In genomic region chr20:361562-361961, GRCh38 we compare ENCODE assay signal across 15 cellular contexts. TPM values are rescaled to one million over a fixed set of nuclear protein-coding genes. Genes with fewer than 3 reads are reported as not detected.
DNase-seq lines count a peak whose midpoint lies in the region; ATAC-seq and TF ChIP-seq lines count a peak whose summit lies in the region.
"Had no signal": no experiment of that assay in that cellular context is flagged by ENCODE, and none has a peak within 500 bp of the region (broad histone marks: within the 10 kb centered on the region; RNA-seq: fewer than 3 reads in every experiment).

No MANE protein-coding gene starts in this region.

- H3K9me3 ChIP-seq in RWPE2 (ENCODE audit: severe bottlenecking), result no peaks in the 10 kb centered on the region
- H3K9me3 ChIP-seq: prostate gland had no signal

- peak overlapping the region; percentile 83 for H3K27ac ChIP-seq in RWPE2 (ENCODE audit: poor library complexity, severe bottlenecking)

- no peaks in the 10 kb centered on the region for H3K27me3 Mint-ChIP-seq in stimulated activated naive CD8-positive, alpha-beta T cell treated with anti-CD3 and anti-CD28 coated beads, Interleukin-15, amount 100 ng/mL, for 72 hours

- no peak overlapping the region for H3K4me3 Mint-ChIP-seq in stimulated activated naive CD8-positive, alpha-beta T cell treated with anti-CD3 and anti-CD28 coated beads, Interleukin-15, amount 100 ng/mL, for 72 hours
- H3K4me3 Mint-ChIP-seq: immature natural killer cell had no signal

- no peaks in the 10 kb centered on the region for H3K36me3 ChIP-seq in RWPE2 (ENCODE audit: low read depth)
- H3K36me3 ChIP-seq: prostate gland had no signal

- H3K4me3 ChIP-seq in RWPE2 (ENCODE audit: severe bottlenecking), result no peak overlapping the region
- H3K4me3 ChIP-seq: prostate gland had no signal

- H3K9me3 Mint-ChIP-seq in stimulated activated naive CD8-positive, alpha-beta T cell treated with anti-CD3 and anti-CD28 coated beads, Interleukin-15, amount 100 ng/mL, for 72 hours, result no peaks in the 10 kb centered on the region
- H3K9me3 Mint-ChIP-seq: activated T-helper 2 cell treated with anti-CD3 and anti-CD28 coated beads, Interferon-gamma antibody, Interleukin-2, Interleukin-4, amounts not matched to agents 10 μg/mL and 5 μg/mL and 100 μg/mL, durations not matched to agents 14 hours and 24 hours and 36 hours; immature natural killer cell had no signal

- ATAC-seq in stimulated activated naive CD8-positive, alpha-beta T cell treated with anti-CD3 and anti-CD28 coated beads, Interleukin-15, amount 100 ng/mL, for 72 hours, result no peak
- ATAC-seq in stimulated activated naive CD8-positive, alpha-beta T cell treated with anti-CD3 and anti-CD28 coated beads, Interleukin-15, Interleukin-2, amounts not matched to agents 100 U/mL and 50 U/mL, for 24 hours, result no peak
- ATAC-seq in HG03354 (IDR thresholded peaks at IDR 0.05; ENCODE audit: poor library complexity, severe bottlenecking, unreplicated experiment) (peak; percentile 59), RWPE2 (ENCODE audit: low read depth) (no peak), omental fat pad (ENCODE audit: low FRiP score) (no peak)

- peaks cover 45% of the 10 kb centered on the region for H3K4me1 Mint-ChIP-seq in stimulated activated naive CD8-positive, alpha-beta T cell treated with anti-CD3 and anti-CD28 coated beads, Interleukin-15, amount 100 ng/mL, for 72 hours
- H3K4me1 Mint-ChIP-seq: immature natural killer cell had no signal

- no peak for TF ChIP-seq CTCF in RWPE2 (IDR thresholded peaks at IDR 0.05; ENCODE audit: poor library complexity, severe bottlenecking)
- no peak for TF ChIP-seq CTCF in omental fat pad (IDR thresholded peaks at IDR 0.05)

- H3K27ac Mint-ChIP-seq in stimulated activated naive CD8-positive, alpha-beta T cell treated with anti-CD3 and anti-CD28 coated beads, Interleukin-15, amount 100 ng/mL, for 72 hours, result peak overlapping the region; percentile 87 to 92

- H3K4me1 ChIP-seq in RWPE2 (ENCODE audit: insufficient read depth, poor library complexity, severe bottlenecking), result peaks cover 38% of the 10 kb centered on the region
- H3K4me1 ChIP-seq: prostate gland had no signal

- no peak for DNase-seq in stimulated activated naive CD8-positive, alpha-beta T cell treated with anti-CD3 and anti-CD28 coated beads, Interleukin-15, amount 100 ng/mL, for 72 hours
- no peak for DNase-seq in stimulated activated naive CD8-positive, alpha-beta T cell treated with anti-CD3 and anti-CD28 coated beads, Interleukin-15, Interleukin-2, amounts not matched to agents 100 U/mL and 50 U/mL, for 24 hours
- no peak for DNase-seq in RWPE2 (ENCODE audit: low spot score)
- DNase-seq in omental fat pad (ENCODE audit: low spot score), result no peak
- DNase-seq in superior temporal gyrus (ENCODE audit: extremely low spot score), result no peak
- no peak for DNase-seq in stimulated activated CD4-positive, alpha-beta T cell treated with anti-CD3 and anti-CD28 coated beads, Interleukin-4, amount 100 ng/mL, for 1 hour
- no peak for DNase-seq in stimulated activated CD4-positive, alpha-beta T cell treated with anti-CD3 and anti-CD28 coated beads, Interleukin-2, amount 100 ng/mL, for 24 hours
- DNase-seq: activated CD4-positive, alpha-beta T cell treated with anti-CD3 and anti-CD28 coated beads, Interleukin-2, amount 50 U/mL, for 1 hour; effector CD8-positive, alpha-beta T cell; foreskin melanocyte; immature natural killer cell; NCI-H1092 had no signal

- no peaks in the 10 kb centered on the region for H3K27me3 ChIP-seq in RWPE2 (ENCODE audit: insufficient read depth, poor library complexity, severe bottlenecking)

RNA-seq across cellular contexts. Expression of gene NRSN2, which starts 14.7 kb away (rescaled TPM):
- total RNA-seq in omental fat pad, result 10 to 100 TPM; 12.6 to 19.1 (median 15.8) TPM

RNA-seq across cellular contexts. Expression of gene TRIB3, which starts 19.0 kb away (rescaled TPM):
- total RNA-seq in omental fat pad, result 10 to 100 TPM in 1 of 4 donors, 1 to 10 TPM in 3; 5.5 to 10.6 (median 6.2) TPM

RNA-seq across cellular contexts. Expression of gene SOX12, which starts 36.2 kb away (rescaled TPM):
- total RNA-seq in omental fat pad, result 1 to 10 TPM; 2.0 to 3.3 (median 2.5) TPM

RNA-seq across cellular contexts. Expression of gene RBCK1, which starts 46.5 kb away (rescaled TPM):
- total RNA-seq in omental fat pad, result 10 to 100 TPM; 49.9 to 88.1 (median 52.9) TPM
